ENCODE assay signal across 8 cellular contexts in the genomic region with DNA sequence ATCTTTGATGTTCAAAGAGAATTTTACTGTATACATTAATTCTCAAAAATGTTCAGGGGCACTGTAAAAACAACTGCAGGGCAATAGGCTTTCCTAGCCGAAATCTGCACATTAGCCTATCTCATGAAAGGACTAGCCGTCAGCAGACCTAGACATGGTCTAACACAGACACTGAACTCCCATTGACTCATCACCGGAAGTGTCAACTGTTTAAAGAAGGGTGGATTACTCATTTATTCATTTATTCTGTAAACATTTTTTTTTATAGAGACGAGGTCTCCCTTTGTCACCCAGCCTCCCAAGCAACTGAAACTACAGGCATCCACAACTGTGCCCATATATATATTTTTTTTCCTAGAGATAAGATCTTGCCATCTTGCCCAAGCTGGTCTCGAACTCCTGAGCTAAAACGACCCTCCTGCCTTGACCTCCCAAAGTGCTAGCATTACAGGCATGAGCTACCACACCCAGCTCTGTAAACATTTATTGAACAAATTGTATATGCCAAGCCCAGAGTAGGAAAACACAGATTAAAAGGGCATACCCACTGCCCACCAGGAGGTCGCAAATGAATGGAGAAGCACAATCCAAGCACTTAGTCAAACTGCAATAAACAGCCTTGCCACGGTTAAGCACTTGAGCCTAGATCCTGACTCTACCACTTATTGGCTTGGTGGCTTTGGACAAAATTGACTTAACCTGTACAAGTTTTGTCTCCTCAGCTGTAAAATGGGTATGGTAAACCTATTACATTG. TPM values are rescaled to one million over a fixed set of nuclear protein-coding genes. Genes with fewer than 3 reads are reported as not detected.
DNase-seq lines count a peak whose midpoint lies in the region; ATAC-seq, FAIRE-seq and TF ChIP-seq lines count a peak whose summit lies in the region.

No MANE protein-coding gene starts in this region.

- intact Hi-C loops in GM12878 (cut with micrococcal nuclease; ENCODE audit: unreplicated experiment): no loop called here

- no peak for TF ChIP-seq EP300 in GM12878 (IDR thresholded peaks at IDR 0.05; ENCODE audit: borderline replicate concordance in 1 of 2, control insufficient read depth in 1 of 2, low read depth in 2 of 2, low read length in 2 of 2)

- DNase-seq in CD4-positive, CD25-positive, alpha-beta regulatory T cell: peak in 1 of 3 donors; percentile 65
- peak; percentile 72 for DNase-seq in HPDE6-E6E7 (ENCODE audit: extremely low spot score)
- no peak for DNase-seq in GM12878 (ENCODE audit: low read depth, low spot score)
- DNase-seq in stimulated activated naive CD8-positive, alpha-beta T cell treated with anti-CD3 and anti-CD28 coated beads, Interleukin-15, Interleukin-2, amounts not matched to agents 100 U/mL and 50 U/mL, for 24 hours: no peak
- DNase-seq in NCI-H446 (lab: John Stamatoyannopoulos, UW): no peak
- no peak for DNase-seq in NCI-H526 (lab: John Stamatoyannopoulos, UW)
- no peak for DNase-seq in retina

- in situ Hi-C loops in GM12878 (cut with MboI): no loop called here

- peak overlapping the region in 2 of 4 donors; percentile 11 to 13 for H3K4me3 Mint-ChIP-seq in CD4-positive, CD25-positive, alpha-beta regulatory T cell

- SMC1A ChIA-PET in GM12878 (lab: Charles Lee; ENCODE audit: uncharacterized antibody, unreplicated experiment): interaction anchor here (0.8 to 6.0 kb wide), 17 partner anchors 10 to 202 kb away, joined by 3 to 61 read pairs (median 5); a partner anchor contains a TSS

- H3K9ac ChIP-seq in GM12878 (ENCODE audit: control insufficient read depth, insufficient read depth, low read length): no peak overlapping the region

- peaks cover 9% of the 10 kb centered on the region for H3K4me1 ChIP-seq in CD4-positive, CD25-positive, alpha-beta regulatory T cell (ENCODE audit: control insufficient read depth, insufficient read depth, low read length, poor library complexity, severe bottlenecking)
- H3K4me1 ChIP-seq in GM12878 (ENCODE audit: control insufficient read depth, insufficient read depth, low read length): peaks cover 8% of the 10 kb centered on the region

- H3K36me3 ChIP-seq in CD4-positive, CD25-positive, alpha-beta regulatory T cell (ENCODE audit: control insufficient read depth, insufficient read depth, low read length): no peaks in the 10 kb centered on the region
- no peaks in the 10 kb centered on the region; a peak in 2 of 4 replicates for H3K36me3 ChIP-seq in GM12878 (ENCODE audit: control insufficient read depth in 2 of 2, insufficient read depth in 2 of 2, low read length in 1 of 2)

- TF ChIP-seq CTCF in GM12878 (IDR thresholded peaks at IDR 0.05 in 2 of 3, conservative IDR thresholded peaks at IDR 0.05 in 1 of 3; ENCODE audit: control insufficient read depth in 2 of 3, extremely low read depth in 1 of 3, insufficient read depth in 1 of 3, low read depth in 3 of 3, low read length in 3 of 3): no peak

- peaks cover 7% of the 10 kb centered on the region for H3K36me3 Mint-ChIP-seq in CD4-positive, CD25-positive, alpha-beta regulatory T cell

- no peaks in the 10 kb centered on the region for H3K27me3 ChIP-seq in CD4-positive, CD25-positive, alpha-beta regulatory T cell (ENCODE audit: control insufficient read depth, insufficient read depth, low read length)
- H3K27me3 ChIP-seq in GM12878 (replicated peaks in 1 of 2; ENCODE audit: control insufficient read depth in 2 of 2, insufficient read depth in 2 of 2, low read length in 1 of 2): no peaks in the 10 kb centered on the region

- H3K27me3 Mint-ChIP-seq in CD4-positive, CD25-positive, alpha-beta regulatory T cell: no peaks in the 10 kb centered on the region

- peak; percentile 23 for FAIRE-seq in GM12878 (lab: Jason Lieb, UNC)

- H3K27ac Mint-ChIP-seq in CD4-positive, CD25-positive, alpha-beta regulatory T cell: peak overlapping the region in 1 of 3 donors; percentile 40

- H3K9me3 Mint-ChIP-seq in CD4-positive, CD25-positive, alpha-beta regulatory T cell: no peaks in the 10 kb centered on the region

- no peak overlapping the region for H3K27ac ChIP-seq in CD4-positive, CD25-positive, alpha-beta regulatory T cell (ENCODE audit: insufficient read depth, low read length, poor library complexity, severe bottlenecking)
- no peak overlapping the region for H3K27ac ChIP-seq in GM12878 (ENCODE audit: control insufficient read depth, insufficient read depth)

- H3K9me3 ChIP-seq in CD4-positive, CD25-positive, alpha-beta regulatory T cell (ENCODE audit: control insufficient read depth in 2 of 2, low read length in 2 of 2): no peaks in the 10 kb centered on the region
- no peaks in the 10 kb centered on the region for H3K9me3 ChIP-seq in GM12878 (replicated peaks; ENCODE audit: control insufficient read depth, insufficient read depth, low read length)

- CTCF ChIA-PET in GM12878 (lab: Yijun Ruan, JAX): interaction anchor here (0.8 to 3.6 kb wide), 5 partner anchors 7 to 17 kb away, joined by 3 to 25 read pairs (median 6); no protein-coding TSS in a partner anchor

- RAD21 ChIA-PET in GM12878 (lab: Charles Lee; ENCODE audit: unreplicated experiment): interaction anchor here (0.6 to 2.7 kb wide), 7 partner anchors 11 to 124 kb away, joined by 3 to 11 read pairs (median 4); a partner anchor contains a TSS

- ATAC-seq in CD4-positive, CD25-positive, alpha-beta regulatory T cell (ENCODE audit: low read depth in 2 of 2): peak; percentile 96
- ATAC-seq in GM19463 (IDR thresholded peaks at IDR 0.05; ENCODE audit: unreplicated experiment): peak; percentile 74
- peak; percentile 85 for ATAC-seq in GM12878
- ATAC-seq in stimulated activated naive CD8-positive, alpha-beta T cell treated with anti-CD3 and anti-CD28 coated beads, Interleukin-15, Interleukin-2, amounts not matched to agents 100 U/mL and 50 U/mL, for 24 hours: peak; percentile 78

- no peak for TF ChIP-seq RAD21 in GM12878 (IDR thresholded peaks at IDR 0.05; ENCODE audit: insufficient read depth, low read depth, low read length)

- H3K4me3 ChIP-seq in CD4-positive, CD25-positive, alpha-beta regulatory T cell (ENCODE audit: low read depth, low read length): no peak overlapping the region
- H3K4me3 ChIP-seq in GM12878: no peak overlapping the region

- TF ChIP-seq POLR2A in GM12878 (IDR thresholded peaks at IDR 0.05; ENCODE audit: low read depth, low read length): no peak

- H3K79me2 ChIP-seq in GM12878 (ENCODE audit: control insufficient read depth, insufficient read depth, low read length): peaks cover 14% of the 10 kb centered on the region

- BruUV-seq in GM12878 (replicated peaks; lab: Mats Ljungman, UMichigan): no TSS peak

- H3K4me1 Mint-ChIP-seq in CD4-positive, CD25-positive, alpha-beta regulatory T cell: peaks cover 24 to 60% (median 31%) of the 10 kb centered on the region in 4 donors

- H3K4me2 ChIP-seq in GM12878 (ENCODE audit: control insufficient read depth, insufficient read depth): peak overlapping the region; percentile 11; the same call in 1 of the 2 replicates

- H4K20me1 ChIP-seq in GM12878 (ENCODE audit: control insufficient read depth, insufficient read depth): no peaks in the 10 kb centered on the region

- H2AFZ ChIP-seq in GM12878 (ENCODE audit: control insufficient read depth, low read depth, low read length): no peak overlapping the region; the same call in 1 of the 2 replicates

- WGBS in GM12878 (ENCODE audit: insufficient coverage, insufficient replicate concordance, low lambda C conversion rate, missing lambda C conversion rate): 45% methylated on average over 8 of the region's 8 CpGs

- POLR2A ChIA-PET in GM12878 (lab: Charles Lee): interaction anchor here (0.9 to 4.0 kb wide), 9 partner anchors 9 to 74 kb away, joined by 3 to 21 read pairs (median 4); no protein-coding TSS in a partner anchor

TF ChIP-seq in GM12878, 131 proteins besides CTCF, POLR2A, EP300 and RAD21:
- TF ChIP-seq CEBPB (IDR thresholded peaks at IDR 0.05; ENCODE audit: borderline replicate concordance in 1 of 2, low read depth in 2 of 2, low read length in 2 of 2) (no peak), JUNB (IDR thresholded peaks at IDR 0.05) (peak; percentile 50), GABPA (IDR thresholded peaks at IDR 0.05; ENCODE audit: low read depth) (0 out of 2 replicates have a peak, but pooled peaks have one; percentile 30)

RNA-seq across cellular contexts. Expression of a gene that starts 26.6 kb away (rescaled TPM):
- 66.3 TPM for total RNA-seq in CD4-positive, CD25-positive, alpha-beta regulatory T cell
- 10 to 100 TPM; 13.3 to 27.4 (median 21.4) TPM for polyA plus RNA-seq in CD4-positive, CD25-positive, alpha-beta regulatory T cell
- total RNA-seq in GM12878 (2013; cell fraction: nucleolus; rRNA removed): 49.2 and 55.3 TPM in 2 replicates
- 13.0 and 14.2 TPM in 2 replicates for total RNA-seq in GM12878 (2014; rRNA removed)
- total RNA-seq in GM12878 (2014; rRNA removed; fragmentation: Illumina TruSeq; extraction: Trizol): 15.2 and 16.1 TPM in 2 replicates
- 23.9 and 24.8 TPM in 2 replicates for total RNA-seq in GM12878 (2021)
- 39.6 TPM for polyA plus RNA-seq in GM12878 (2011; ENCODE audit: low read depth)
- polyA plus RNA-seq in GM12878 (2011; rRNA removed): 23.0 and 26.7 TPM in 2 replicates
- polyA plus RNA-seq in GM12878 (2011; cell fraction: cytosol; rRNA removed): 9.5 and 13.4 TPM in 2 replicates
- 13.5 and 14.2 TPM in 2 replicates for polyA plus RNA-seq in GM12878 (2011; cell fraction: nucleus; rRNA removed)
- 19.1 and 30.2 TPM in 2 replicates for polyA plus RNA-seq in GM12878 (2012)
- polyA plus RNA-seq in GM12878 (2014; fragmentation: Illumina TruSeq; extraction: Trizol): 22.5 and 32.9 TPM in 2 replicates
- polyA plus RNA-seq in GM12878 (2014; fragmentation: Nextera tagmentation; extraction: Ambion mirVana): 10 to 100 TPM in 1 of 2 experiments, 1 to 10 TPM in 1; 9.8 to 14.2 TPM
- polyA plus RNA-seq in GM12878 (2014; rRNA removed): 8.0 and 11.7 TPM in 2 replicates
- polyA plus RNA-seq in GM12878 (2016; fragmentation: Nextera tagmentation; extraction: Ambion mirVana): 10 to 100 TPM; 22.2 TPM
- 14.5 and 29.4 TPM in 2 replicates for polyA minus RNA-seq in GM12878 (2011; rRNA and poly(A)+ RNA removed)
- 6.9 and 11.0 TPM in 2 replicates for polyA minus RNA-seq in GM12878 (2011; cell fraction: cytosol; rRNA and poly(A)+ RNA removed)
- 11.6 and 16.6 TPM in 2 replicates for polyA minus RNA-seq in GM12878 (2011; cell fraction: nucleus; rRNA and poly(A)+ RNA removed)
